10 cellular contexts compared by ENCODE assay signal in the genomic region with DNA sequence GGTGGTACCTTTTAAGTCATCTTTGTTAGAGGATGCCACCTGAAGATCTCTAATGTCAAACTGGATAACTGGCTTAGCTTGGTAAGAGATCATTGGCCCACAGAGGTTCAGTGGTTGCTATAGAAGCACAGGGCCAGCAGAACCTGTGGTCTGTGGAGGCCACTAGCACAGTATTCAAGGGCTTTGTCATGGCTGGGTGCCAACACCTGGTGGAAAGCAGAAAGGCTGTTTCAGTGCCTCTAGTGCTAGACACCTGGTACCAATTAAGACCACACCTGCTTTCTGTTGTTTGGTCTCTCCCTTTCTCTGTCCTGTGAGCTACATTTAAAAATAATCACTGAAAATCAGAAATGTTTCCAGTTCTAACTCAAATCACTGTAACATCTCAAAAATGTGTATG. TPM values are rescaled to one million over a fixed set of nuclear protein-coding genes. Genes with fewer than 3 reads are reported as not detected.
DNase-seq lines count a peak whose midpoint lies in the region; ATAC-seq and TF ChIP-seq lines count a peak whose summit lies in the region.
"Had no signal": no experiment of that assay in that cellular context is flagged by ENCODE, and none has a peak within 500 bp of the region (broad histone marks: within the 10 kb centered on the region; RNA-seq: fewer than 3 reads in every experiment).

No MANE protein-coding gene starts in this region.

- ATAC-seq in GM19025 (IDR thresholded peaks at IDR 0.05; ENCODE audit: low read depth, unreplicated experiment) (peak; percentile 73), HG02763 (IDR thresholded peaks at IDR 0.05; ENCODE audit: unreplicated experiment) (peak; percentile 95)
- peak; percentile 78 for ATAC-seq in effector memory CD8-positive, alpha-beta T cell (replicated peaks)

- no peak for TF ChIP-seq POLR2A in suprapubic skin (IDR thresholded peaks at IDR 0.05)

- no peaks in the 10 kb centered on the region for H3K4me1 ChIP-seq in suprapubic skin

- no peak overlapping the region for H3K27ac ChIP-seq in suprapubic skin
- H3K27ac ChIP-seq: upper lobe of left lung had no signal

- H3K27me3 ChIP-seq in suprapubic skin, result no peaks in the 10 kb centered on the region
- H3K27me3 ChIP-seq: upper lobe of left lung had no signal

- H3K4me3 ChIP-seq in suprapubic skin, result no peak overlapping the region
- H3K4me3 ChIP-seq: upper lobe of left lung had no signal

- no peak overlapping the region for H3K4me3 Mint-ChIP-seq in effector memory CD8-positive, alpha-beta T cell
- H3K4me3 Mint-ChIP-seq in T-helper 2 cell treated with Interferon-gamma antibody and Interleukin-4, amounts not matched to agents 5 μg/mL and 100 μg/mL, for 36 hours, result no peak overlapping the region
- H3K4me3 Mint-ChIP-seq: natural killer cell had no signal

- H3K27me3 Mint-ChIP-seq in effector memory CD8-positive, alpha-beta T cell, result no peaks in the 10 kb centered on the region
- no peaks in the 10 kb centered on the region for H3K27me3 Mint-ChIP-seq in T-helper 2 cell treated with Interferon-gamma antibody and Interleukin-4, amounts not matched to agents 5 μg/mL and 100 μg/mL, for 36 hours (ENCODE audit: low read depth)

- TF ChIP-seq EP300 in suprapubic skin (IDR thresholded peaks at IDR 0.05), result no peak

- no peaks in the 10 kb centered on the region for H3K36me3 ChIP-seq in suprapubic skin
- H3K36me3 ChIP-seq: upper lobe of left lung had no signal

- H3K9me3 Mint-ChIP-seq in effector memory CD8-positive, alpha-beta T cell, result no peaks in the 10 kb centered on the region
- no peaks in the 10 kb centered on the region for H3K9me3 Mint-ChIP-seq in T-helper 2 cell treated with Interferon-gamma antibody and Interleukin-4, amounts not matched to agents 5 μg/mL and 100 μg/mL, for 36 hours
- H3K9me3 Mint-ChIP-seq: natural killer cell had no signal

- no peak for TF ChIP-seq CTCF in suprapubic skin (IDR thresholded peaks at IDR 0.05)

- in situ Hi-C loops in KBM-7 (cut with MboI; ENCODE audit: low pct_unique_long_range_greater_than_20kb, low sequenced_read_pairs), result no loop called here

- DNase-seq in NCI-H146 (lab: John Stamatoyannopoulos, UW) (peak; percentile 99), SW 1271 (lab: John Stamatoyannopoulos, UW) (no peak), suprapubic skin (ENCODE audit: low spot score in 2 of 2) (no peak), KBM-7 (no peak)
- DNase-seq in effector memory CD8-positive, alpha-beta T cell, result peak in 1 of 3 experiments; percentile 35
- DNase-seq in T-helper 2 cell treated with Interferon-gamma antibody and Interleukin-4, amounts not matched to agents 5 μg/mL and 100 μg/mL, for 36 hours (ENCODE audit: low spot score), result no peak
- DNase-seq: natural killer cell had no signal

- peaks cover 40 to 49% of the 10 kb centered on the region in 2 donors for H3K4me1 Mint-ChIP-seq in effector memory CD8-positive, alpha-beta T cell (ENCODE audit: low read depth in 2 of 2)
- H3K4me1 Mint-ChIP-seq in T-helper 2 cell treated with Interferon-gamma antibody and Interleukin-4, amounts not matched to agents 5 μg/mL and 100 μg/mL, for 36 hours (ENCODE audit: low read depth), result peaks cover 45% of the 10 kb centered on the region

- peak overlapping the region in 1 of 2 donors; percentile 71 for H3K27ac Mint-ChIP-seq in effector memory CD8-positive, alpha-beta T cell
- no peak overlapping the region for H3K27ac Mint-ChIP-seq in T-helper 2 cell treated with Interferon-gamma antibody and Interleukin-4, amounts not matched to agents 5 μg/mL and 100 μg/mL, for 36 hours
- H3K27ac Mint-ChIP-seq: natural killer cell had no signal

- no peaks in the 10 kb centered on the region for H3K9me3 ChIP-seq in suprapubic skin
- H3K9me3 ChIP-seq: upper lobe of left lung had no signal

- peaks cover 8% of the 10 kb centered on the region for H3K36me3 Mint-ChIP-seq in effector memory CD8-positive, alpha-beta T cell (ENCODE audit: insufficient read depth)
- no peaks in the 10 kb centered on the region for H3K36me3 Mint-ChIP-seq in T-helper 2 cell treated with Interferon-gamma antibody and Interleukin-4, amounts not matched to agents 5 μg/mL and 100 μg/mL, for 36 hours (ENCODE audit: low read depth)
- H3K36me3 Mint-ChIP-seq: natural killer cell had no signal

RNA-seq across cellular contexts. Expression of gene PCGF5, which starts 10.0 kb away (rescaled TPM):
- total RNA-seq in suprapubic skin, result 10 to 100 TPM; 29.8 to 60.3 (median 31.4) TPM
